ENCODE assay signal across 8 cellular contexts in genomic region chr22:36480941-36481392, GRCh38. TPM values are rescaled to one million over a fixed set of nuclear protein-coding genes. Genes with fewer than 3 reads are reported as not detected.
A peak's percentile ranks its signal among the peaks of the same experiment; 100 is the strongest.
DNase-seq lines count a peak whose midpoint lies in the region; ATAC-seq and TF ChIP-seq lines count a peak whose summit lies in the region.

No MANE protein-coding gene starts in this region.

- peaks cover 7% of the 10 kb centered on the region for H3K36me3 Mint-ChIP-seq in neural crest cell (ENCODE audit: low read depth)

- ATAC-seq in GM18867 (IDR thresholded peaks at IDR 0.05; ENCODE audit: unreplicated experiment) = no peak
- no peak for ATAC-seq in GM18519 (IDR thresholded peaks at IDR 0.05; ENCODE audit: low FRiP score, unreplicated experiment)

- peaks cover 18% of the 10 kb centered on the region for H3K36me3 ChIP-seq in HUES6 (ENCODE audit: control insufficient read depth, insufficient read depth, low read length)

- no peaks in the 10 kb centered on the region for H3K27me3 ChIP-seq in HUES6 (ENCODE audit: control insufficient read depth, insufficient read depth, low read length)

- H3K27ac ChIP-seq in HUES6 (ENCODE audit: low read depth, low read length) (peak overlapping the region; percentile 88), coronary artery (peak overlapping the region; percentile 96 to 99)

- H3K9ac ChIP-seq in HUES6 (ENCODE audit: low read length) = peak overlapping the region; percentile 93

- peak overlapping the region; percentile 99 for H3K27ac Mint-ChIP-seq in neural crest cell (ENCODE audit: unreplicated experiment)

- peak overlapping the region; percentile 95 for H3K4me3 Mint-ChIP-seq in neural crest cell

- peaks cover 5% of the 10 kb centered on the region; the same call in 1 of the 2 replicates for H3K4me1 ChIP-seq in HUES6 (ENCODE audit: control insufficient read depth, insufficient read depth, low read length)

- H3K4me3 ChIP-seq in HUES6 (ENCODE audit: low read depth, low read length) (peak overlapping the region; percentile 85), coronary artery (peak overlapping the region; percentile 80)

- no peaks in the 10 kb centered on the region for H3K9me3 ChIP-seq in HUES6 (ENCODE audit: control insufficient read depth, insufficient read depth, low read depth, low read length)

- DNase-seq in COLO829 (ENCODE audit: low spot score) = peak; percentile 95
- no peak for DNase-seq in coronary artery (ENCODE audit: low spot score)
- no peak for DNase-seq in neural crest cell (ENCODE audit: low read depth, low spot score)
- no peak for DNase-seq in NCI-H2171 treated with DMSO at 0.1 percent for 48 hours (lab: John Stamatoyannopoulos, UW)
- no peak for DNase-seq in HT-29 (ENCODE audit: low spot score)

- H3K9me3 Mint-ChIP-seq in neural crest cell = no peaks in the 10 kb centered on the region

- peaks cover 26% of the 10 kb centered on the region for H3K4me1 Mint-ChIP-seq in neural crest cell

- H3K27me3 Mint-ChIP-seq in neural crest cell (ENCODE audit: low read depth) = peaks cover 6% of the 10 kb centered on the region

- TF ChIP-seq CTCF in coronary artery (IDR thresholded peaks at IDR 0.05) (no peak), neural crest cell (conservative IDR thresholded peaks at IDR 0.05) (no peak)

RNA-seq across cellular contexts. Expression of gene TXN2, which starts 0.5 kb away (rescaled TPM):
- total RNA-seq in neural crest cell = 77.9 and 78.0 TPM in 2 replicates
- 30.7 and 30.8 TPM in 2 replicates for total RNA-seq in HT-29 (2014; rRNA removed; shearing (Covaris generic))

RNA-seq across cellular contexts. Expression of gene FOXRED2, which starts 25.9 kb away (rescaled TPM):
- total RNA-seq in neural crest cell = 44.8 and 45.1 TPM in 2 replicates
- 9.7 and 13.0 TPM in 2 replicates for total RNA-seq in HT-29 (2014; rRNA removed; shearing (Covaris generic))

RNA-seq across cellular contexts. Expression of gene EIF3D, which starts 48.0 kb away (rescaled TPM):
- 178 and 197 TPM in 2 replicates for total RNA-seq in neural crest cell
- 195 and 216 TPM in 2 replicates for total RNA-seq in HT-29 (2014; rRNA removed; shearing (Covaris generic))
